ENCODE assay signal across 9 cellular contexts in genomic region chr3:186571644-186572013, GRCh38. TPM values are rescaled to one million over a fixed set of nuclear protein-coding genes. Genes with fewer than 3 reads are reported as not detected.
A peak's percentile ranks its signal among the peaks of the same experiment; 100 is the strongest.
DNase-seq lines count a peak whose midpoint lies in the region; ATAC-seq and TF ChIP-seq lines count a peak whose summit lies in the region.
"Had no signal": no experiment of that assay in that cellular context is flagged by ENCODE, and none has a peak within 500 bp of the region (broad histone marks: within the 10 kb centered on the region; RNA-seq: fewer than 3 reads in every experiment).

No MANE protein-coding gene starts in this region.

- H3K27ac ChIP-seq in C4-2B: peak overlapping the region; percentile 78; the same call in 1 of the 2 replicates
- peak overlapping the region; percentile 87 for H3K27ac ChIP-seq in mammary epithelial cell (ENCODE audit: insufficient read depth, low read depth, low read length)

- peak overlapping the region; percentile 91 to 94 for H3K27ac Mint-ChIP-seq in natural killer cell treated with Interleukin-12 subunit alpha and Interleukin-12 subunit beta and Interleukin-15 and Interleukin-18, amount 100 ng/mL, for 72 hours

- no peaks in the 10 kb centered on the region for H3K27me3 ChIP-seq in mammary epithelial cell (ENCODE audit: insufficient read depth, low read length)

- intact Hi-C loops in mammary epithelial cell (cut with micrococcal nuclease): no loop called here

- no peaks in the 10 kb centered on the region for H4K20me1 ChIP-seq in mammary epithelial cell (ENCODE audit: insufficient read depth, low read length)

- peaks cover 58% of the 10 kb centered on the region for H3K79me2 ChIP-seq in mammary epithelial cell (ENCODE audit: insufficient read depth, low read length)

- DNase-seq in LNCaP clone FGC (ENCODE audit: low read depth) (no peak), mammary epithelial cell (no peak), EL (no peak), GM19240 (ENCODE audit: insufficient read length, low spot score) (no peak)
- DNase-seq in natural killer cell treated with Interleukin-12 subunit alpha and Interleukin-12 subunit beta and Interleukin-15 and Interleukin-18, amount 100 ng/mL, for 72 hours (ENCODE audit: low spot score): no peak
- DNase-seq: NCI-H345 had no signal

- H2AFZ ChIP-seq in mammary epithelial cell (ENCODE audit: low read depth, low read length): no peak overlapping the region

- CTCF ChIA-PET in mammary epithelial cell (lab: Charles Lee; ENCODE audit: low non-redundant PET): no interaction called here

- no peaks in the 10 kb centered on the region for H3K9me3 ChIP-seq in mammary epithelial cell (replicated peaks; ENCODE audit: insufficient read depth, low read length)

- peaks cover 27% of the 10 kb centered on the region for H3K36me3 Mint-ChIP-seq in natural killer cell treated with Interleukin-12 subunit alpha and Interleukin-12 subunit beta and Interleukin-15 and Interleukin-18, amount 100 ng/mL, for 72 hours

- peak overlapping the region; percentile 93 for H3K9ac ChIP-seq in mammary epithelial cell (ENCODE audit: insufficient read depth, low read length)

- ATAC-seq in natural killer cell treated with Interleukin-12 subunit alpha and Interleukin-12 subunit beta and Interleukin-15 and Interleukin-18, amount 100 ng/mL, for 72 hours: no peak
- ATAC-seq in GM21360 (IDR thresholded peaks at IDR 0.05; ENCODE audit: unreplicated experiment): no peak
- no peak for ATAC-seq in HG03354 (IDR thresholded peaks at IDR 0.05; ENCODE audit: poor library complexity, severe bottlenecking, unreplicated experiment)

- peaks cover 44 to 55% of the 10 kb centered on the region in 2 donors for H3K4me1 Mint-ChIP-seq in natural killer cell treated with Interleukin-12 subunit alpha and Interleukin-12 subunit beta and Interleukin-15 and Interleukin-18, amount 100 ng/mL, for 72 hours (ENCODE audit: low read depth in 2 of 2)

- H3K9me3 Mint-ChIP-seq in natural killer cell treated with Interleukin-12 subunit alpha and Interleukin-12 subunit beta and Interleukin-15 and Interleukin-18, amount 100 ng/mL, for 72 hours: no peaks in the 10 kb centered on the region

- H3K4me2 ChIP-seq in mammary epithelial cell (ENCODE audit: insufficient read depth, low read depth, low read length): peak overlapping the region; percentile 79

- H3K36me3 ChIP-seq in mammary epithelial cell (ENCODE audit: insufficient read depth, low read length): peaks cover 18% of the 10 kb centered on the region

- no peaks in the 10 kb centered on the region for H3K27me3 Mint-ChIP-seq in natural killer cell treated with Interleukin-12 subunit alpha and Interleukin-12 subunit beta and Interleukin-15 and Interleukin-18, amount 100 ng/mL, for 72 hours

- dilution Hi-C loops in mammary epithelial cell (cut with HindIII; ENCODE audit: low sequenced_read_pairs): no loop called here

- H3K4me3 ChIP-seq in LNCaP clone FGC (ENCODE audit: low read depth, low read length) (peak overlapping the region; percentile 90), mammary epithelial cell (replicated peaks in 1 of 3; ENCODE audit: insufficient read depth in 1 of 3, low read depth in 2 of 3, low read length in 3 of 3) (peak overlapping the region; percentile 66 to 93 (median 69))

- no TSS peak for BruUV-seq in mammary epithelial cell (replicated peaks; lab: Mats Ljungman, UMichigan)

- H3K4me3 Mint-ChIP-seq in natural killer cell treated with Interleukin-12 subunit alpha and Interleukin-12 subunit beta and Interleukin-15 and Interleukin-18, amount 100 ng/mL, for 72 hours: peak overlapping the region; percentile 100

- TF ChIP-seq CTCF in C4-2B (conservative IDR thresholded peaks at IDR 0.05): no peak
- no peak for TF ChIP-seq CTCF in LNCaP clone FGC (IDR thresholded peaks at IDR 0.05; ENCODE audit: control insufficient read depth, extremely low read depth, insufficient read depth)
- TF ChIP-seq CTCF in mammary epithelial cell (conservative IDR thresholded peaks at IDR 0.05 in 1 of 2, IDR thresholded peaks at IDR 0.05 in 1 of 2; ENCODE audit: extremely low read depth in 1 of 2, insufficient read depth in 1 of 2, low read depth in 1 of 2, low read length in 2 of 2): no peak

- peaks cover 25% of the 10 kb centered on the region for H3K4me1 ChIP-seq in mammary epithelial cell (ENCODE audit: insufficient read depth, low read length)

- 93% methylated on average over 2 of the region's 2 CpGs for WGBS in mammary epithelial cell (ENCODE audit: low coverage, missing lambda C conversion rate)

- in situ Hi-C loops in mammary epithelial cell (cut with MboI; ENCODE audit: low sequenced_read_pairs in 2 of 2): no loop called here

RNA-seq across cellular contexts. Expression of gene DNAJB11, which starts 1.1 kb away (rescaled TPM):
- 10 to 100 TPM; 27.0 to 70.8 TPM for total RNA-seq in mammary epithelial cell
- polyA plus RNA-seq in mammary epithelial cell: 33.2 TPM
- polyA minus RNA-seq in mammary epithelial cell: 12.8 TPM
- total RNA-seq in natural killer cell treated with Interleukin-12 subunit alpha and Interleukin-12 subunit beta and Interleukin-15 and Interleukin-18, amount 100 ng/mL, for 72 hours: 10 to 100 TPM; 84.2 to 99.6 TPM

RNA-seq across cellular contexts. Expression of gene TBCCD1, which starts 4.5 kb away (rescaled TPM):
- 10 to 100 TPM; 11.5 to 23.7 TPM for total RNA-seq in mammary epithelial cell
- polyA plus RNA-seq in mammary epithelial cell: 12.9 TPM
- polyA minus RNA-seq in mammary epithelial cell: 8.3 TPM
- total RNA-seq in natural killer cell treated with Interleukin-12 subunit alpha and Interleukin-12 subunit beta and Interleukin-15 and Interleukin-18, amount 100 ng/mL, for 72 hours: 10 to 100 TPM; 16.3 to 21.8 TPM

RNA-seq across cellular contexts. Expression of gene CRYGS, which starts 27.4 kb away (rescaled TPM):
- total RNA-seq in mammary epithelial cell: 1 to 10 TPM; 1.5 to 3.6 TPM
- 1.1 TPM for polyA plus RNA-seq in mammary epithelial cell
- not detected for polyA minus RNA-seq in mammary epithelial cell
- 1 to 10 TPM; 4.5 to 5.7 TPM for total RNA-seq in natural killer cell treated with Interleukin-12 subunit alpha and Interleukin-12 subunit beta and Interleukin-15 and Interleukin-18, amount 100 ng/mL, for 72 hours

RNA-seq across cellular contexts. Expression of gene AHSG, which starts 41.2 kb away (rescaled TPM):
- total RNA-seq in mammary epithelial cell: under 1 TPM; 0.52 to 0.67 TPM
- polyA plus RNA-seq in mammary epithelial cell: 0.94 TPM
- not detected for polyA minus RNA-seq in mammary epithelial cell
- not detected for total RNA-seq in natural killer cell treated with Interleukin-12 subunit alpha and Interleukin-12 subunit beta and Interleukin-15 and Interleukin-18, amount 100 ng/mL, for 72 hours
